In genomic region chr1:28143496-28144202, GRCh38 we compare ENCODE assay signal across 13 cellular contexts. TPM values are rescaled to one million over a fixed set of nuclear protein-coding genes. Genes with fewer than 3 reads are reported as not detected.
DNase-seq lines count a peak whose midpoint lies in the region; ATAC-seq and TF ChIP-seq lines count a peak whose summit lies in the region.
"Had no signal": no experiment of that assay in that cellular context is flagged by ENCODE, and none has a peak within 500 bp of the region (broad histone marks: within the 10 kb centered on the region; RNA-seq: fewer than 3 reads in every experiment).

No MANE protein-coding gene starts in this region.

- H3K9ac ChIP-seq in BLaER1: no peak overlapping the region
- H3K9ac ChIP-seq in SU-DHL-6 (ENCODE audit: low read length): peak overlapping the region; percentile 53
- H3K9ac ChIP-seq: SK-N-SH had no signal

- intact Hi-C loops in spleen (cut with DNase I; ENCODE audit: low total_unique reads): no loop called here

- H3K4me2 ChIP-seq in BLaER1 (peak overlapping the region; percentile 6; the same call in 1 of the 2 replicates), SU-DHL-6 (ENCODE audit: low read depth, low read length, poor library complexity, severe bottlenecking) (peak overlapping the region; percentile 73)
- H3K4me2 ChIP-seq: SK-N-SH had no signal

- WGBS in spleen, 5 donors: 78 to 93% (median 87%) methylated on average over 4 of the region's 4 CpGs

- H3K27ac ChIP-seq in BLaER1 (no peak overlapping the region), SU-DHL-6 (ENCODE audit: low read depth, low read length) (peak overlapping the region; percentile 97), spleen (peak overlapping the region in 1 of 8 donors; percentile 1)
- H3K27ac ChIP-seq: Peyer's patch had no signal

- TF ChIP-seq CTCF in SU-DHL-6 (IDR thresholded peaks at IDR 0.05; ENCODE audit: insufficient read depth, low read length, poor library complexity, severe bottlenecking) (no peak), spleen (IDR thresholded peaks at IDR 0.05 in 8 of 11, conservative IDR thresholded peaks at IDR 0.05 in 3 of 11) (no peak)

- peaks cover 47% of the 10 kb centered on the region for H3F3A ChIP-seq in SU-DHL-6 (ENCODE audit: insufficient read depth)

- no peak overlapping the region for H2AFZ ChIP-seq in SU-DHL-6 (ENCODE audit: low read depth, low read length, severe bottlenecking)

- H4K20me1 ChIP-seq in BLaER1 (no peaks in the 10 kb centered on the region), SU-DHL-6 (ENCODE audit: low read depth, low read length) (no peaks in the 10 kb centered on the region)

- no peaks in the 10 kb centered on the region for H3K9me2 ChIP-seq in SU-DHL-6 (replicated peaks; ENCODE audit: insufficient read depth, low read length)
- H3K9me2 ChIP-seq: SK-N-SH had no signal

- no peak for TF ChIP-seq POLR2A in spleen (IDR thresholded peaks at IDR 0.05)

- H3K27me3 ChIP-seq in BLaER1: no peaks in the 10 kb centered on the region
- H3K27me3 ChIP-seq in SU-DHL-6 (ENCODE audit: low read length): no peaks in the 10 kb centered on the region
- H3K27me3 ChIP-seq in spleen (replicated peaks in 1 of 7): no peaks in the 10 kb centered on the region
- H3K27me3 ChIP-seq: Peyer's patch had no signal

- no peaks in the 10 kb centered on the region for H3K9me3 ChIP-seq in BLaER1
- no peaks in the 10 kb centered on the region for H3K9me3 ChIP-seq in SU-DHL-6 (ENCODE audit: insufficient read depth, low read length)
- H3K9me3 ChIP-seq in spleen: no peaks in the 10 kb centered on the region
- H3K9me3 ChIP-seq: Peyer's patch, SK-N-SH had no signal

- H3K4me3 ChIP-seq in BLaER1: no peak overlapping the region
- no peak overlapping the region for H3K4me3 ChIP-seq in SU-DHL-6 (ENCODE audit: insufficient read depth, low read length, poor library complexity, severe bottlenecking)
- no peak overlapping the region for H3K4me3 ChIP-seq in spleen
- H3K4me3 ChIP-seq: Peyer's patch had no signal

- no peaks in the 10 kb centered on the region for H3K36me3 ChIP-seq in BLaER1
- H3K36me3 ChIP-seq in SU-DHL-6 (ENCODE audit: low read length): no peaks in the 10 kb centered on the region
- H3K36me3 ChIP-seq in spleen: peaks cover 0 to 16% (median 0%) of the 10 kb centered on the region in 6 donors
- H3K36me3 ChIP-seq: Peyer's patch had no signal

- H3K4me1 ChIP-seq in BLaER1 (peaks cover 59% of the 10 kb centered on the region), spleen (peaks cover 0 to 58% (median 22%) of the 10 kb centered on the region in 6 donors)

- DNase-seq in CD1c-positive myeloid dendritic cell (ENCODE audit: extremely low spot score) (peak; percentile 50), spleen (peak; percentile 64), NCI-H524 (lab: John Stamatoyannopoulos, UW) (no peak)
- no peak for DNase-seq in stimulated activated CD4-positive, alpha-beta T cell treated with anti-CD3 and anti-CD28 coated beads, Interleukin-4, amount 100 ng/mL, for 24 hours
- DNase-seq: KBM-7, NCI-H1092 treated with DMSO at 0.1 percent for 48 hours, NCI-H1694, Peyer's patch, Right ventricle myocardium superior, SK-N-SH had no signal

- no peak for ATAC-seq in HG03442 (IDR thresholded peaks at IDR 0.05; ENCODE audit: unreplicated experiment)

- H3K79me2 ChIP-seq in SU-DHL-6 (ENCODE audit: insufficient read depth, low read length): no peaks in the 10 kb centered on the region; the same call in 1 of the 2 replicates

RNA-seq across cellular contexts. Expression of gene PTAFR, which starts 32.8 kb away (rescaled TPM):
- 10 to 100 TPM; 13.8 to 32.2 (median 28.2) TPM for total RNA-seq in spleen
- 1 to 10 TPM; 5.0 to 7.5 (median 5.7) TPM for polyA plus RNA-seq in spleen

RNA-seq across cellular contexts. Expression of gene EYA3, which starts 55.2 kb away (rescaled TPM):
- 10 to 100 TPM; 16.5 to 26.4 (median 21.8) TPM for total RNA-seq in spleen
- polyA plus RNA-seq in spleen: 1 to 10 TPM; 3.5 to 5.4 (median 3.6) TPM

Comparison
In these comparisons a context has a peak if more than half of its experiments do, and no peak if none do; other contexts are left out.
1. DNase-seq: peak in CD1c-positive myeloid dendritic cell (single experiment) and spleen (single experiment); none in stimulated activated CD4-positive, alpha-beta T cell treated with anti-CD3 and anti-CD28 coated beads, Interleukin-4, amount 100 ng/mL, for 24 hours (single experiment) and NCI-H524 (0 of 2).